ENCODE assay signal across 24 cellular contexts in genomic region chr16:19186403-19186802, GRCh38. TPM values are rescaled to one million over a fixed set of nuclear protein-coding genes. Genes with fewer than 3 reads are reported as not detected.
"Had no signal": no experiment of that assay in that cellular context is flagged by ENCODE, and none has a peak within 500 bp of the region (broad histone marks: within the 10 kb centered on the region; RNA-seq: fewer than 3 reads in every experiment).

No MANE protein-coding gene starts in this region.

- DNase-seq: activated B cell treated with CpG ODN at 0.5 μM for 24 hours; activated CD4-positive, alpha-beta T cell treated with anti-CD3 and anti-CD28 coated beads for 1 hour; activated CD4-positive, alpha-beta T cell treated with anti-CD3 and anti-CD28 coated beads, Interleukin-2, amount 10 ng/mL, durations not matched to agents 24 days and 14 days; activated CD4-positive, alpha-beta T cell treated with anti-CD3 and anti-CD28 coated beads, Interleukin-2, amount 50 U/mL, for 48 hours; activated CD8-positive, alpha-beta memory T cell treated with anti-CD3 and anti-CD28 coated beads, Interleukin-2, amount 10 ng/mL, durations not matched to agents 7 days and 5 days; activated effector memory CD4-positive, alpha-beta T cell treated with anti-CD3 and anti-CD28 coated beads, Interleukin-2, amount 50 U/mL, for 16 hours; activated naive CD4-positive, alpha-beta T cell treated with Interleukin-2 at 50 U/mL for 16 hours; activated naive CD8-positive, alpha-beta T cell treated with anti-CD3 and anti-CD28 coated beads, Interleukin-2, amount 50 U/mL, for 24 hours; activated T-cell treated with anti-CD3 and anti-CD28 coated beads, Interleukin-2, amount 50 U/mL, for 24 hours; amniotic stem cell; cerebellar nuclear complex; Kasumi-1; KBM-7; NCI-H1930; NCI-H2171; NCI-H345; NCI-H526 treated with DMSO at 0.1 percent for 48 hours; PC-3; SHP77 treated with DMSO at 0.1 percent for 48 hours had no signal

- H3K27me3 Mint-ChIP-seq: activated B cell treated with CpG ODN at 0.5 μM for 24 hours; activated CD8-positive, alpha-beta memory T cell treated with anti-CD3 and anti-CD28 coated beads, Interleukin-2, amount 10 ng/mL, durations not matched to agents 7 days and 5 days had no signal

- H3K9me3 Mint-ChIP-seq: activated CD4-positive, alpha-beta T cell treated with anti-CD3 and anti-CD28 coated beads, Interleukin-2, amount 10 ng/mL, durations not matched to agents 24 days and 14 days; T-helper 1 cell treated with Interleukin-12 subunit alpha and Interleukin-12 subunit beta and Interleukin-4 antibody, amounts not matched to agents 30 μg/mL and 1 μg/mL, for 36 hours had no signal

- ATAC-seq: activated CD8-positive, alpha-beta memory T cell treated with anti-CD3 and anti-CD28 coated beads, Interleukin-2, amount 10 ng/mL, durations not matched to agents 7 days and 5 days; activated naive CD4-positive, alpha-beta T cell treated with anti-CD3 and anti-CD28 coated beads, Interleukin-2, amount 50 U/mL, for 72 hours; activated naive CD8-positive, alpha-beta T cell treated with anti-CD3 and anti-CD28 coated beads, Interleukin-2, amount 50 U/mL, for 24 hours; PC-3 had no signal

- H3K36me3 ChIP-seq: ascending aorta had no signal

- H3K4me3 ChIP-seq: ascending aorta had no signal

- H3K27ac ChIP-seq: ascending aorta had no signal

- FAIRE-seq: RCC 7860 had no signal

- H3K27ac Mint-ChIP-seq: activated B cell treated with CpG ODN at 0.5 μM for 24 hours; activated CD4-positive, alpha-beta T cell treated with anti-CD3 and anti-CD28 coated beads, Interleukin-2, amount 10 ng/mL, durations not matched to agents 24 days and 14 days; activated CD8-positive, alpha-beta memory T cell treated with anti-CD3 and anti-CD28 coated beads, Interleukin-2, amount 10 ng/mL, durations not matched to agents 7 days and 5 days; activated naive CD4-positive, alpha-beta T cell treated with anti-CD3 and anti-CD28 coated beads, Interleukin-2, amount 50 U/mL, for 72 hours; activated naive CD8-positive, alpha-beta T cell treated with anti-CD3 and anti-CD28 coated beads, Interleukin-2, amount 50 U/mL, for 24 hours; activated T-cell treated with anti-CD3 and anti-CD28 coated beads, Interleukin-2, amount 50 U/mL, for 24 hours; activated T-helper 1 cell treated with anti-CD3 and anti-CD28 coated beads, Interleukin-12 subunit alpha, Interleukin-12 subunit beta, Interleukin-2, Interleukin-4 antibody, amounts not matched to agents 30 ng/mL and 10 ng/mL and 1 ng/mL, durations not matched to agents 14 hours and 24 hours and 36 hours; T-helper 1 cell treated with Interleukin-12 subunit alpha and Interleukin-12 subunit beta and Interleukin-4 antibody, amounts not matched to agents 30 μg/mL and 1 μg/mL, for 36 hours had no signal

- H3K36me3 Mint-ChIP-seq: activated CD8-positive, alpha-beta memory T cell treated with anti-CD3 and anti-CD28 coated beads, Interleukin-2, amount 10 ng/mL, durations not matched to agents 7 days and 5 days; activated naive CD4-positive, alpha-beta T cell treated with anti-CD3 and anti-CD28 coated beads, Interleukin-2, amount 50 U/mL, for 72 hours had no signal

- H3K27me3 ChIP-seq: ascending aorta had no signal

- H3K9me3 ChIP-seq: ascending aorta had no signal

- H3K4me3 Mint-ChIP-seq: activated B cell treated with CpG ODN at 0.5 μM for 24 hours; activated CD4-positive, alpha-beta T cell treated with anti-CD3 and anti-CD28 coated beads, Interleukin-2, amount 10 ng/mL, durations not matched to agents 24 days and 14 days; activated CD8-positive, alpha-beta memory T cell treated with anti-CD3 and anti-CD28 coated beads, Interleukin-2, amount 10 ng/mL, durations not matched to agents 7 days and 5 days; activated naive CD8-positive, alpha-beta T cell treated with anti-CD3 and anti-CD28 coated beads, Interleukin-2, amount 50 U/mL, for 24 hours; activated T-cell treated with anti-CD3 and anti-CD28 coated beads, Interleukin-2, amount 50 U/mL, for 24 hours; activated T-helper 1 cell treated with anti-CD3 and anti-CD28 coated beads, Interleukin-12 subunit alpha, Interleukin-12 subunit beta, Interleukin-2, Interleukin-4 antibody, amounts not matched to agents 30 ng/mL and 10 ng/mL and 1 ng/mL, durations not matched to agents 14 hours and 24 hours and 36 hours; T-helper 1 cell treated with Interleukin-12 subunit alpha and Interleukin-12 subunit beta and Interleukin-4 antibody, amounts not matched to agents 30 μg/mL and 1 μg/mL, for 36 hours had no signal

RNA-seq across cellular contexts. Expression of gene SYT17, which starts 18.4 kb away (rescaled TPM):
- total RNA-seq: activated CD8-positive, alpha-beta memory T cell treated with anti-CD3 and anti-CD28 coated beads, Interleukin-2, amount 10 ng/mL, durations not matched to agents 7 days and 5 days; activated naive CD4-positive, alpha-beta T cell treated with anti-CD3 and anti-CD28 coated beads, Interleukin-2, amount 50 U/mL, for 72 hours had no signal
